ENCODE assay signal across 28 cellular contexts in genomic region chr19:17197666-17198065, GRCh38.
"Had no signal": no experiment of that assay in that cellular context is flagged by ENCODE, and none has a peak within 500 bp of the region (broad histone marks: within the 10 kb centered on the region; RNA-seq: fewer than 3 reads in every experiment).

No MANE protein-coding gene starts in this region.

- H3K4me1 ChIP-seq: colonic mucosa had no signal

- DNase-seq: activated CD4-positive, alpha-beta memory T cell treated with anti-CD3 and anti-CD28 coated beads for 36 hours; activated CD4-positive, alpha-beta T cell treated with anti-CD3 and anti-CD28 coated beads, Interleukin-2, amount 50 U/mL, for 1 hour; activated gamma-delta T cell treated with Interleukin-2 at 50 U/mL for 16 hours; activated naive CD4-positive, alpha-beta T cell treated with anti-CD3 and anti-CD28 coated beads for 36 hours; activated naive CD8-positive, alpha-beta T cell treated with anti-CD3 and anti-CD28 coated beads for 36 hours; activated T-cell treated with anti-CD3 and anti-CD28 coated beads, Interleukin-2, amount 50 U/mL, for 4 hours; amniotic stem cell; aorta; brain microvascular endothelial cell; central memory CD4-positive, alpha-beta T cell; colonic mucosa; Karpas-422; KBM-7; NCI-H1105; NCI-H1436; NCI-H1694; NCI-H2029; NCI-H345; NCI-H524 treated with DMSO at 0.1 percent for 48 hours; PC-9; SIG-M5; T-cell; T-helper 2 cell; T-helper 9 cell had no signal

- ATAC-seq: activated T-cell treated with anti-CD3 and anti-CD28 coated beads, Interleukin-2, amount 50 U/mL, for 4 hours; Right ventricle myocardium inferior; SK-N-SH treated with all-trans-retinoic acid at 6 μM for 48 hours; T-cell had no signal

- H3K4me3 Mint-ChIP-seq: activated CD4-positive, alpha-beta memory T cell treated with anti-CD3 and anti-CD28 coated beads for 36 hours; activated naive CD4-positive, alpha-beta T cell treated with anti-CD3 and anti-CD28 coated beads for 36 hours; activated naive CD8-positive, alpha-beta T cell treated with anti-CD3 and anti-CD28 coated beads for 36 hours; activated T-cell treated with anti-CD3 and anti-CD28 coated beads, Interleukin-2, amount 50 U/mL, for 4 hours; activated T-helper 1 cell treated with anti-CD3 and anti-CD28 coated beads, Interleukin-12 subunit alpha, Interleukin-12 subunit beta, Interleukin-2, Interleukin-4 antibody, amounts not matched to agents 30 ng/mL and 10 ng/mL and 1 ng/mL, durations not matched to agents 14 hours and 24 hours and 36 hours; T-cell had no signal

- H3K4me3 ChIP-seq: colonic mucosa, PC-9 had no signal

- H3K27me3 ChIP-seq: brain microvascular endothelial cell, colonic mucosa had no signal

- H3K27me3 Mint-ChIP-seq: activated CD4-positive, alpha-beta memory T cell treated with anti-CD3 and anti-CD28 coated beads for 36 hours; activated naive CD8-positive, alpha-beta T cell treated with anti-CD3 and anti-CD28 coated beads for 36 hours; T-cell had no signal

- H3K27ac ChIP-seq: brain microvascular endothelial cell, colonic mucosa, PC-9, VCaP had no signal

- H3K9me3 Mint-ChIP-seq: activated CD4-positive, alpha-beta memory T cell treated with anti-CD3 and anti-CD28 coated beads for 36 hours; activated naive CD4-positive, alpha-beta T cell treated with anti-CD3 and anti-CD28 coated beads for 36 hours; activated naive CD8-positive, alpha-beta T cell treated with anti-CD3 and anti-CD28 coated beads for 36 hours; activated T-cell treated with anti-CD3 and anti-CD28 coated beads, Interleukin-2, amount 50 U/mL, for 4 hours; activated T-helper 1 cell treated with anti-CD3 and anti-CD28 coated beads, Interleukin-12 subunit alpha, Interleukin-12 subunit beta, Interleukin-2, Interleukin-4 antibody, amounts not matched to agents 30 ng/mL and 10 ng/mL and 1 ng/mL, durations not matched to agents 14 hours and 24 hours and 36 hours; T-cell had no signal

- H3K9me3 ChIP-seq: colonic mucosa had no signal

- H3K4me2 ChIP-seq: PC-9 had no signal

- H3K4me1 Mint-ChIP-seq: activated naive CD8-positive, alpha-beta T cell treated with anti-CD3 and anti-CD28 coated beads for 36 hours had no signal

- H3K27ac Mint-ChIP-seq: activated CD4-positive, alpha-beta memory T cell treated with anti-CD3 and anti-CD28 coated beads for 36 hours; activated naive CD4-positive, alpha-beta T cell treated with anti-CD3 and anti-CD28 coated beads for 36 hours; activated naive CD8-positive, alpha-beta T cell treated with anti-CD3 and anti-CD28 coated beads for 36 hours had no signal
